In the genomic region with DNA sequence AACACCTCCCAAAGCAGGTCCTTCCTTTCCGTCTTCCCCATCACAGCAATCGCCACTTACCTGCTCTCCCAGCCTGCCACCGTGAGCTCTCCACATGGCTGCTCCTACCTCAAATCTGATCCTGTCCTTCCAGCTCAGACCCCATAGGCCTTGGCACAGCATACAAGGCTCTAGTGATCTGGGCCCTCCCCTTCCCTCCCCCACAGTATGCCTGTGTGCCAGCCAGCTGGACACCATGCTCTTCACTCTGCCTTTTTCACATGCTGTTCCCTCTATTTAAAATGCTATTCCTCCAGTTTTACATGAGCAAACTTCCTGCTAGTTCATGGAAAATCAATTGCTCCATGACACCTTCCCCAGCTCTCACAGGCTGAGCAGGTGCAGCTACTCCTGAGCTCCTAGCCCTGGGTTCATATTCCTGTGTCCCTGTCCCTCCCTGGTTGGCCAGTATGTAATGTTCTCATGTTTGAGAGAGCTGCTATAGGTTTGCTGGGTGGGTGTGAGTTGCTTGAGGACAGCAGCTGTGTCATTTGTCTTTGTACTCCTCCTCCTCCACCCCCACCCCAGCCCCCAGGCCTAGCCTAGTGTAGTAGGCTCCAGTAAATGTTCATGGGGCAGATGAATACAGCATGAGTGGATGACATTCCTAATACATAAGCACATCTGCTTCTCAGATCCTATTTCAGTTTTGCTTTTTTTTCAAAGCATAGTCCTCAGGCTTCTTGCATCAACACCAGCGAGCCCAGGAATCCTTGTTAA, we compare ENCODE assay signal across 11 cellular contexts. TPM values are rescaled to one million over a fixed set of nuclear protein-coding genes. Genes with fewer than 3 reads are reported as not detected.
DNase-seq lines count a peak whose midpoint lies in the region; ATAC-seq and TF ChIP-seq lines count a peak whose summit lies in the region.
"Had no signal": no experiment of that assay in that cellular context is flagged by ENCODE, and none has a peak within 500 bp of the region (broad histone marks: within the 10 kb centered on the region; RNA-seq: fewer than 3 reads in every experiment).

No MANE protein-coding gene starts in this region.

- BruUV-seq in A673 (replicated peaks; lab: Mats Ljungman, UMichigan): no TSS peak

- H3K4me1 ChIP-seq in A673 (ENCODE audit: insufficient read depth, low read length, poor library complexity, severe bottlenecking) (no peaks in the 10 kb centered on the region), left ventricle myocardium inferior (peaks cover 51% of the 10 kb centered on the region)

- H3K4me3 ChIP-seq in A673 (ENCODE audit: low read depth, low read length, poor library complexity, severe bottlenecking): no peak overlapping the region
- peak overlapping the region; percentile 4 for H3K4me3 ChIP-seq in left ventricle myocardium inferior

- CTCF ChIA-PET in A673 (lab: Charles Lee): no interaction called here

- TF ChIP-seq CTCF in A673 (conservative IDR thresholded peaks at IDR 0.05; ENCODE audit: low read depth, low read length): no peak
- TF ChIP-seq CTCF in left ventricle myocardium inferior (IDR thresholded peaks at IDR 0.05; ENCODE audit: borderline replicate concordance): no peak

- no peak overlapping the region for H3K27ac ChIP-seq in A673 (ENCODE audit: low read depth, low read length, poor library complexity, severe bottlenecking)
- H3K27ac ChIP-seq in left ventricle myocardium inferior (replicated peaks): peak overlapping the region; percentile 69

- POLR2A ChIA-PET in A673 (lab: Charles Lee; ENCODE audit: low non-redundant PET): no interaction called here

- peak; percentile 24 for DNase-seq in A673 (ENCODE audit: low spot score)
- peak; percentile 55 for DNase-seq in HK-2 (ENCODE audit: unreplicated experiment)
- peak; percentile 66 for DNase-seq in RPMI7951 (ENCODE audit: low read depth)
- DNase-seq in left ventricle myocardium inferior: no peak
- DNase-seq in NCI-H526 treated with DMSO at 0.1 percent for 48 hours (lab: John Stamatoyannopoulos, UW): no peak
- no peak for DNase-seq in hippocampal formation (lab: John Stamatoyannopoulos, UW)
- no peak for DNase-seq in stimulated activated naive CD4-positive, alpha-beta T cell treated with Interleukin-2 at 50 U/mL for 16 hours (lab: John Stamatoyannopoulos, UW)
- DNase-seq: activated CD8-positive, alpha-beta memory T cell treated with anti-CD3 and anti-CD28 coated beads, Interleukin-2, amount 50 U/mL, for 48 hours; COR-L47; effector memory CD4-positive, alpha-beta T cell had no signal

- H3K9me3 ChIP-seq in A673 (ENCODE audit: low read depth, low read length, poor library complexity, severe bottlenecking): no peaks in the 10 kb centered on the region
- no peaks in the 10 kb centered on the region for H3K9me3 ChIP-seq in left ventricle myocardium inferior (replicated peaks)

- intact Hi-C loops in A673 (cut with micrococcal nuclease; ENCODE audit: unreplicated experiment) (no loop called here), left ventricle myocardium inferior (cut with micrococcal nuclease) (no loop called here)

- H3K27me3 ChIP-seq in A673 (replicated peaks; ENCODE audit: insufficient read depth, low read depth, low read length, poor library complexity) (no peaks in the 10 kb centered on the region), left ventricle myocardium inferior (ENCODE audit: low read depth) (peaks cover 29% of the 10 kb centered on the region)

- no peak for ATAC-seq in GM21723 (IDR thresholded peaks at IDR 0.05; ENCODE audit: unreplicated experiment)

- no peaks in the 10 kb centered on the region for H3K36me3 ChIP-seq in A673 (ENCODE audit: insufficient read depth, low read length, poor library complexity, severe bottlenecking)
- H3K36me3 ChIP-seq in left ventricle myocardium inferior: no peaks in the 10 kb centered on the region

RNA-seq across cellular contexts. Expression of a gene that starts 6.3 kb away (rescaled TPM):
- 0.90 and 2.3 TPM in 2 replicates for total RNA-seq in A673 (2021)
- total RNA-seq in RPMI7951 (2014; rRNA removed; shearing (Covaris generic)): not detected in 2 replicates
- total RNA-seq in left ventricle myocardium inferior: 8,708 TPM

RNA-seq across cellular contexts. Expression of a gene that starts 15.3 kb away (rescaled TPM):
- total RNA-seq in A673 (2021) (not detected in 2 replicates), left ventricle myocardium inferior (2.0 TPM)
- total RNA-seq in RPMI7951 (2014; rRNA removed; shearing (Covaris generic)): not detected in 2 replicates

RNA-seq across cellular contexts. Expression of a gene that starts 37.7 kb away (rescaled TPM):
- total RNA-seq in A673 (2021): not detected in 2 replicates
- total RNA-seq in RPMI7951 (2014; rRNA removed; shearing (Covaris generic)): 0.10 and 0.24 TPM in 2 replicates
- total RNA-seq in left ventricle myocardium inferior: 44.2 TPM

Comparison
In these comparisons a context has a peak if more than half of its experiments do, and no peak if none do; other contexts are left out.
1. DNase-seq: peak in A673 (single experiment), HK-2 (single experiment) and RPMI7951 (single experiment); none in left ventricle myocardium inferior (single experiment), NCI-H526 treated with DMSO at 0.1 percent for 48 hours (single experiment), hippocampal formation (0 of 2) and stimulated activated naive CD4-positive, alpha-beta T cell treated with Interleukin-2 at 50 U/mL for 16 hours (single experiment).
2. RNA of a gene that starts 6.3 kb away (total RNA-seq): 8,708 TPM in left ventricle myocardium inferior (single experiment); 0.90 to 2.3 TPM in A673 and not detected in RPMI7951; every median in the first group is over 1,000 times any median in the second.
3. RNA of a gene that starts 37.7 kb away (total RNA-seq): 44.2 TPM in left ventricle myocardium inferior (single experiment); 0.10 to 0.24 TPM in RPMI7951 and not detected in A673; every median in the first group is over 10 times any median in the second.